Comparison of ENCODE assay signal across 32 cellular contexts in the genomic region with DNA sequence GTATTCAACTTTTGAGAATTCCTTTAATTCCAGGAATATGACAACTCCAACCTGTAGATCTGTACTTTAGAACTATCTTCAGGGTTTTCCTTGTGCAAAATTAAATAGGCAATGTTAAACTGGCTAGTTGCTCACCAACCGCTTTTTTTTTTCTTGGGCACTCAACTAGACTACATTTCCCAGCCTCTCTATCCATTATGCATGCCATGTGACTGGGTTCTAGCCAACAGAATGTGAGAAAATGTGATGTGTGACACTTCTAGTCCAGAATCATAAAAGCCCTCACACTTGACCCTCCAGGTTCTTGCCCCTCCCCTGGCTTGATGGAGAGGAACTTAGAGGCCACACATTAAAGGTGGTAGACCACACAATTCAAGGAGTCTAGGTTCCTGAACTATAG.
"Had no signal": no experiment of that assay in that cellular context is flagged by ENCODE, and none has a peak within 500 bp of the region (broad histone marks: within the 10 kb centered on the region; RNA-seq: fewer than 3 reads in every experiment).

No MANE protein-coding gene starts in this region.

- H3K27ac Mint-ChIP-seq: activated CD4-positive, alpha-beta memory T cell treated with anti-CD3 and anti-CD28 coated beads for 36 hours; activated CD4-positive, alpha-beta T cell treated with anti-CD3 and anti-CD28 coated beads for 36 hours; activated naive CD8-positive, alpha-beta T cell; activated T-helper 17 cell treated with anti-CD3 and anti-CD28 coated beads, Interleukin-2, amount 50 U/mL, for 72 hours; effector memory CD8-positive, alpha-beta T cell; T-helper 1 cell treated with Interleukin-12 subunit alpha and Interleukin-12 subunit beta and Interleukin-4 antibody, amounts not matched to agents 30 μg/mL and 1 μg/mL, for 36 hours had no signal

- ATAC-seq: activated T-cell treated with anti-CD3 and anti-CD28 coated beads, Interleukin-2, amount 50 U/mL, for 4 hours; effector memory CD8-positive, alpha-beta T cell; foreskin keratinocyte; gastrocnemius medialis; heart left ventricle had no signal

- H3K4me3 Mint-ChIP-seq: activated CD4-positive, alpha-beta memory T cell treated with anti-CD3 and anti-CD28 coated beads for 36 hours; activated CD4-positive, alpha-beta T cell treated with anti-CD3 and anti-CD28 coated beads for 36 hours; activated naive CD8-positive, alpha-beta T cell; activated T-cell treated with anti-CD3 and anti-CD28 coated beads, Interleukin-2, amount 50 U/mL, for 4 hours; activated T-helper 17 cell treated with anti-CD3 and anti-CD28 coated beads, Interleukin-2, amount 50 U/mL, for 72 hours; central memory CD8-positive, alpha-beta T cell; effector memory CD8-positive, alpha-beta T cell had no signal

- H3K4me1 Mint-ChIP-seq: central memory CD8-positive, alpha-beta T cell had no signal

- H3K27me3 ChIP-seq: brain microvascular endothelial cell, esophagus muscularis mucosa, foreskin keratinocyte, gastrocnemius medialis, heart left ventricle had no signal

- H3K36me3 ChIP-seq: brain microvascular endothelial cell, esophagus muscularis mucosa, gastrocnemius medialis, heart left ventricle, WERI-Rb-1 had no signal

- H3K4me1 ChIP-seq: esophagus muscularis mucosa, foreskin keratinocyte, gastrocnemius medialis, heart left ventricle had no signal

- H3K4me3 ChIP-seq: esophagus muscularis mucosa, gastrocnemius medialis, heart left ventricle had no signal

- H3K36me3 Mint-ChIP-seq: activated CD4-positive, alpha-beta memory T cell treated with anti-CD3 and anti-CD28 coated beads for 36 hours; activated naive CD8-positive, alpha-beta T cell had no signal

- H3K9me3 ChIP-seq: esophagus muscularis mucosa, gastrocnemius medialis had no signal

- H3K9me3 Mint-ChIP-seq: activated CD4-positive, alpha-beta memory T cell treated with anti-CD3 and anti-CD28 coated beads for 36 hours; activated CD4-positive, alpha-beta T cell treated with anti-CD3 and anti-CD28 coated beads, Interleukin-2, amount 10 ng/mL, durations not matched to agents 24 days and 14 days; activated T-cell treated with anti-CD3 and anti-CD28 coated beads, Interleukin-2, amount 50 U/mL, for 4 hours; central memory CD8-positive, alpha-beta T cell; effector memory CD8-positive, alpha-beta T cell; T-helper 1 cell treated with Interleukin-12 subunit alpha and Interleukin-12 subunit beta and Interleukin-4 antibody, amounts not matched to agents 30 μg/mL and 1 μg/mL, for 36 hours had no signal

- DNase-seq: activated CD4-positive, alpha-beta memory T cell treated with anti-CD3 and anti-CD28 coated beads for 36 hours; activated CD4-positive, alpha-beta T cell treated with anti-CD3 and anti-CD28 coated beads for 36 hours; activated CD4-positive, CD25-positive, alpha-beta regulatory T cell; activated CD4-positive, CD25-positive, alpha-beta regulatory T cell treated with anti-CD3 and anti-CD28 coated beads, Interleukin-2, amount 50 U/mL, for 72 hours; activated CD8-positive, alpha-beta memory T cell treated with anti-CD3 and anti-CD28 coated beads, Interleukin-2, amount 50 U/mL, for 48 hours; activated effector memory CD4-positive, alpha-beta T cell treated with Interleukin-2 at 50 U/mL for 16 hours; activated gamma-delta T cell treated with Interleukin-2 at 50 U/mL for 16 hours; activated naive CD4-positive, alpha-beta T cell treated with anti-CD3 and anti-CD28 coated beads, Interleukin-2, amount 50 U/mL, for 16 hours; activated naive CD4-positive, alpha-beta T cell treated with Interleukin-2 at 50 U/mL for 16 hours; activated T-cell treated with anti-CD3 and anti-CD28 coated beads for 4 hours; activated T-cell treated with anti-CD3 and anti-CD28 coated beads, Interleukin-2, amount 50 U/mL, for 4 hours; amniotic stem cell; anterior cingulate cortex; brain microvascular endothelial cell; cortex of kidney; dermis blood vessel endothelial cell; effector CD4-positive, alpha-beta T cell; effector memory CD8-positive, alpha-beta T cell; erythroblast; foreskin keratinocyte; gastrocnemius medialis; glutamatergic neuron; heart left ventricle; T1000; WERI-Rb-1 had no signal

- H3K27ac ChIP-seq: brain microvascular endothelial cell, esophagus muscularis mucosa, foreskin keratinocyte, gastrocnemius medialis, heart left ventricle, WERI-Rb-1 had no signal

- FAIRE-seq: astrocyte had no signal
